Comparison of ENCODE assay signal across 1 cellular context in genomic region chr14:23517650-23518329, GRCh38.
TF ChIP-seq lines count a peak whose summit lies in the region.

No MANE protein-coding gene starts in this region.

TF ChIP-seq in neural cell, 6 proteins besides CTCF, POLR2A, EP300 and RAD21:
- TF ChIP-seq, protein P1, sequence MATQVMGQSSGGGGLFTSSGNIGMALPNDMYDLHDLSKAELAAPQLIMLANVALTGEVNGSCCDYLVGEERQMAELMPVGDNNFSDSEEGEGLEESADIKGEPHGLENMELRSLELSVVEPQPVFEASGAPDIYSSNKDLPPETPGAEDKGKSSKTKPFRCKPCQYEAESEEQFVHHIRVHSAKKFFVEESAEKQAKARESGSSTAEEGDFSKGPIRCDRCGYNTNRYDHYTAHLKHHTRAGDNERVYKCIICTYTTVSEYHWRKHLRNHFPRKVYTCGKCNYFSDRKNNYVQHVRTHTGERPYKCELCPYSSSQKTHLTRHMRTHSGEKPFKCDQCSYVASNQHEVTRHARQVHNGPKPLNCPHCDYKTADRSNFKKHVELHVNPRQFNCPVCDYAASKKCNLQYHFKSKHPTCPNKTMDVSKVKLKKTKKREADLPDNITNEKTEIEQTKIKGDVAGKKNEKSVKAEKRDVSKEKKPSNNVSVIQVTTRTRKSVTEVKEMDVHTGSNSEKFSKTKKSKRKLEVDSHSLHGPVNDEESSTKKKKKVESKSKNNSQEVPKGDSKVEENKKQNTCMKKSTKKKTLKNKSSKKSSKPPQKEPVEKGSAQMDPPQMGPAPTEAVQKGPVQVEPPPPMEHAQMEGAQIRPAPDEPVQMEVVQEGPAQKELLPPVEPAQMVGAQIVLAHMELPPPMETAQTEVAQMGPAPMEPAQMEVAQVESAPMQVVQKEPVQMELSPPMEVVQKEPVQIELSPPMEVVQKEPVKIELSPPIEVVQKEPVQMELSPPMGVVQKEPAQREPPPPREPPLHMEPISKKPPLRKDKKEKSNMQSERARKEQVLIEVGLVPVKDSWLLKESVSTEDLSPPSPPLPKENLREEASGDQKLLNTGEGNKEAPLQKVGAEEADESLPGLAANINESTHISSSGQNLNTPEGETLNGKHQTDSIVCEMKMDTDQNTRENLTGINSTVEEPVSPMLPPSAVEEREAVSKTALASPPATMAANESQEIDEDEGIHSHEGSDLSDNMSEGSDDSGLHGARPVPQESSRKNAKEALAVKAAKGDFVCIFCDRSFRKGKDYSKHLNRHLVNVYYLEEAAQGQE (IDR thresholded peaks at IDR 0.05; ENCODE audit: borderline replicate concordance): no peak
- no peak for TF ChIP-seq TAF1 (IDR thresholded peaks at IDR 0.05; ENCODE audit: low read depth)
- TF ChIP-seq POLR2AphosphoS5 (IDR thresholded peaks at IDR 0.05): peak; percentile 8
- TF ChIP-seq SMC3 (conservative IDR thresholded peaks at IDR 0.05; ENCODE audit: poor library complexity): no peak
